29 cellular contexts compared by ENCODE assay signal in genomic region chr7:81515009-81515408, GRCh38.
A peak's percentile ranks its signal among the peaks of the same experiment; 100 is the strongest.
DNase-seq lines count a peak whose midpoint lies in the region; ATAC-seq, FAIRE-seq and TF ChIP-seq lines count a peak whose summit lies in the region.
"Had no signal": no experiment of that assay in that cellular context is flagged by ENCODE, and none has a peak within 500 bp of the region (broad histone marks: within the 10 kb centered on the region; RNA-seq: fewer than 3 reads in every experiment).

No MANE protein-coding gene starts in this region.

- TF ChIP-seq CTCF in HFF-Myc (IDR thresholded peaks at IDR 0.05; ENCODE audit: low read depth, low read length, missing control alignments) (no peak), fibroblast of pulmonary artery (IDR thresholded peaks at IDR 0.05; ENCODE audit: low read length, missing control alignments) (no peak), D721Med (IDR thresholded peaks at IDR 0.05; ENCODE audit: insufficient read depth, missing control alignments) (no peak), osteocyte (IDR thresholded peaks at IDR 0.05) (no peak), right lobe of liver (IDR thresholded peaks at IDR 0.05) (no peak)

- H3K4me3 ChIP-seq in HFF-Myc (replicated peaks; ENCODE audit: low read depth, low read length) (no peak overlapping the region), fibroblast of pulmonary artery (replicated peaks; ENCODE audit: low read depth, low read length) (no peak overlapping the region), right lobe of liver (no peak overlapping the region)
- H3K4me3 ChIP-seq: GM12878, upper lobe of left lung had no signal

- H3K36me3 ChIP-seq in right lobe of liver: no peaks in the 10 kb centered on the region
- H3K36me3 ChIP-seq: upper lobe of left lung had no signal

- DNase-seq in HFF-Myc (ENCODE audit: extremely low read depth, low read depth) (peak; percentile 22), RKO (ENCODE audit: low spot score) (peak; percentile 99), fibroblast of pulmonary artery (ENCODE audit: low read depth) (peak; percentile 37), stromal cell of bone marrow (ENCODE audit: low read depth) (peak; percentile 60), D721Med (ENCODE audit: insufficient read length, low spot score) (no peak), osteocyte (ENCODE audit: extremely low spot score, unreplicated experiment) (no peak), right lobe of liver (no peak)
- DNase-seq: activated CD4-positive, alpha-beta memory T cell treated with anti-CD3 and anti-CD28 coated beads for 36 hours; anterior cingulate cortex; Calu3; dermis blood vessel endothelial cell; glutamatergic neuron; islet precursor cell; left ventricle myocardium superior; midbrain; naive thymus-derived CD8-positive, alpha-beta T cell; NCI-H1105 treated with DMSO at 0.1 percent for 48 hours; NCI-H1930; NCI-H69; nucleus accumbens; stimulated activated CD4-positive, alpha-beta T cell treated with anti-CD3 and anti-CD28 coated beads, Interleukin-2, amount 100 ng/mL, for 48 hours; substantia nigra; upper lobe of left lung had no signal

- H3K36me3 Mint-ChIP-seq in osteocyte (ENCODE audit: unreplicated experiment): peaks cover 4% of the 10 kb centered on the region
- H3K36me3 Mint-ChIP-seq: activated CD4-positive, alpha-beta memory T cell treated with anti-CD3 and anti-CD28 coated beads for 36 hours; activated naive CD4-positive, alpha-beta T cell treated with anti-CD3 and anti-CD28 coated beads, Interleukin-2, amount 50 U/mL, for 72 hours; CD14-positive monocyte; naive thymus-derived CD8-positive, alpha-beta T cell had no signal

- WGBS in right lobe of liver (ENCODE audit: insufficient coverage, low coverage, low lambda C conversion rate, missing lambda C conversion rate): 70% methylated on average over 1 of the region's 1 CpG

- H3K4me3 Mint-ChIP-seq in osteocyte (ENCODE audit: unreplicated experiment): no peak overlapping the region
- H3K4me3 Mint-ChIP-seq: activated CD4-positive, alpha-beta memory T cell treated with anti-CD3 and anti-CD28 coated beads for 36 hours; CD14-positive monocyte; naive thymus-derived CD8-positive, alpha-beta T cell had no signal

- intact Hi-C loops in right lobe of liver (cut with DNase I): no loop called here

- ATAC-seq in right lobe of liver: no peak
- ATAC-seq: activated CD4-positive, CD25-positive, alpha-beta regulatory T cell treated with anti-CD3 and anti-CD28 coated beads, Interleukin-2, amount 50 U/mL, for 24 hours; activated naive CD4-positive, alpha-beta T cell treated with anti-CD3 and anti-CD28 coated beads, Interleukin-2, amount 50 U/mL, for 72 hours; GM12878; left ventricle myocardium superior; naive thymus-derived CD8-positive, alpha-beta T cell had no signal

- H3K4me1 Mint-ChIP-seq in osteocyte (ENCODE audit: unreplicated experiment): no peaks in the 10 kb centered on the region
- H3K4me1 Mint-ChIP-seq: CD14-positive monocyte; naive thymus-derived CD8-positive, alpha-beta T cell had no signal

- TF ChIP-seq POLR2A in right lobe of liver (IDR thresholded peaks at IDR 0.05): no peak

- H3K9me3 Mint-ChIP-seq in osteocyte (ENCODE audit: unreplicated experiment): peaks cover 20% of the 10 kb centered on the region
- H3K9me3 Mint-ChIP-seq: activated T-helper 2 cell treated with anti-CD3 and anti-CD28 coated beads, Interferon-gamma antibody, Interleukin-2, Interleukin-4, amounts not matched to agents 10 μg/mL and 5 μg/mL and 100 μg/mL, durations not matched to agents 14 hours and 24 hours and 36 hours had no signal

- H3K27me3 Mint-ChIP-seq in osteocyte (ENCODE audit: unreplicated experiment): no peaks in the 10 kb centered on the region
- H3K27me3 Mint-ChIP-seq: activated CD4-positive, alpha-beta memory T cell treated with anti-CD3 and anti-CD28 coated beads for 36 hours had no signal

- no peaks in the 10 kb centered on the region for H3K27me3 ChIP-seq in right lobe of liver
- H3K27me3 ChIP-seq: upper lobe of left lung had no signal

- no peaks in the 10 kb centered on the region for H3K9me3 ChIP-seq in right lobe of liver
- H3K9me3 ChIP-seq: upper lobe of left lung had no signal

- H3K27ac ChIP-seq in right lobe of liver: no peak overlapping the region
- H3K27ac ChIP-seq: RWPE1, upper lobe of left lung had no signal

- no peak for FAIRE-seq in D721Med (lab: Jason Lieb, UNC)
- FAIRE-seq: GM12878 had no signal

- H3K4me1 ChIP-seq in right lobe of liver: no peaks in the 10 kb centered on the region
- H3K4me1 ChIP-seq: upper lobe of left lung had no signal

- no peak overlapping the region for H3K27ac Mint-ChIP-seq in osteocyte (ENCODE audit: unreplicated experiment)
- H3K27ac Mint-ChIP-seq: activated CD4-positive, alpha-beta memory T cell treated with anti-CD3 and anti-CD28 coated beads for 36 hours; activated naive CD4-positive, alpha-beta T cell treated with anti-CD3 and anti-CD28 coated beads, Interleukin-2, amount 50 U/mL, for 72 hours; activated T-helper 2 cell treated with anti-CD3 and anti-CD28 coated beads, Interferon-gamma antibody, Interleukin-2, Interleukin-4, amounts not matched to agents 10 μg/mL and 5 μg/mL and 100 μg/mL, durations not matched to agents 14 hours and 24 hours and 36 hours; CD14-positive monocyte; naive thymus-derived CD8-positive, alpha-beta T cell had no signal

Comparison
In these comparisons a context has a peak if more than half of its experiments do, and no peak if none do; other contexts are left out.
1. DNase-seq: peak in HFF-Myc (single experiment), RKO (single experiment), fibroblast of pulmonary artery (single experiment) and stromal cell of bone marrow (single experiment); none in D721Med (single experiment), osteocyte (single experiment) and right lobe of liver (0 of 3).